Comparison of ENCODE assay signal across 20 cellular contexts in the genomic region with DNA sequence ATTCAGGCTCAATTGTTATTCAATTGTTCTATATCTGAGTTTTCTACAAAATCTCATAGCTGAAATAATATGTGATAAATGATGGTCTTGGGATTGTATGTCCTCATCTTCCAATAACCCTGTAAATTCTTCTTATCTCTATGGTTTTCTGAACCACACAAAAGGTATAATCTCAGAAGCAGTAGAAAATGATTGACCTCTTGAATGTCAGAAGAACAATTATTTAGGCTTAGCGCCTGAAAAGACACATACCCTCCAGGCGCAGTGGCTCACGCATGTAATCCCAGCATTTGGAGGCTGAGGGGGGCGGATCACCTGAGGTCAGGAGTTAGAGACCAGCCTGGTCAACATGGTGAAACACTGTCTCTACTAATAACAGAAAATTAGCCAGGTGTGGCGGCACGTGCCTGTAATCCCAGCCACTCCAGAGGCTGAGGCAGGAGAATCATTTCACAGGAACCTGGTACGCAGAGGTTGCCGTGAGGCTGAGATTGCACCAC.
A peak's percentile ranks its signal among the peaks of the same experiment; 100 is the strongest.
DNase-seq lines count a peak whose midpoint lies in the region; TF ChIP-seq lines count a peak whose summit lies in the region.
"Had no signal": no experiment of that assay in that cellular context is flagged by ENCODE, and none has a peak within 500 bp of the region (broad histone marks: within the 10 kb centered on the region; RNA-seq: fewer than 3 reads in every experiment).

No MANE protein-coding gene starts in this region.

- DNase-seq in NCI-H748 (lab: John Stamatoyannopoulos, UW; ENCODE audit: unreplicated experiment), result peak; percentile 22
- DNase-seq in NCI-H748 treated with DMSO at 0.1 percent for 48 hours (lab: John Stamatoyannopoulos, UW), result no peak
- peak; percentile 59 for DNase-seq in NCI-H146 treated with DMSO at 0.1 percent for 48 hours (lab: John Stamatoyannopoulos, UW; ENCODE audit: unreplicated experiment)
- DNase-seq in NCI-H82 treated with DMSO at 0.1 percent for 48 hours (lab: John Stamatoyannopoulos, UW; ENCODE audit: unreplicated experiment), result peak; percentile 4
- DNase-seq in MM.1S, result no peak
- no peak for DNase-seq in ascending aorta (ENCODE audit: low spot score in 2 of 2)
- no peak for DNase-seq in stimulated activated CD4-positive, alpha-beta T cell treated with anti-CD3 and anti-CD28 coated beads, Interleukin-1b, Interleukin-23, amount 100 ng/mL, for 48 hours
- no peak for DNase-seq in cerebellar nuclear complex (lab: John Stamatoyannopoulos, UW)
- DNase-seq: Caco-2; CD4-positive, CD25-positive, alpha-beta regulatory T cell; CD8-positive, alpha-beta T cell; DMS153; DND-41; GDM1; GM23248; H7 had no signal

- H3K4me3 ChIP-seq in MM.1S (ENCODE audit: low read length) (no peak overlapping the region), ascending aorta (no peak overlapping the region)
- H3K4me3 ChIP-seq: BLaER1, GM12878, GM23248 had no signal

- H3K27ac ChIP-seq in MM.1S (ENCODE audit: low read length) (no peak overlapping the region), ascending aorta (no peak overlapping the region)
- H3K27ac ChIP-seq: 22Rv1, BLaER1, C4-2B, GM23248 had no signal

- H2AFZ ChIP-seq in MM.1S (ENCODE audit: low read length), result no peak overlapping the region
- H2AFZ ChIP-seq: GM23248 had no signal

- H3K36me3 ChIP-seq in MM.1S (replicated peaks; ENCODE audit: insufficient read depth, low read length) (no peaks in the 10 kb centered on the region), ascending aorta (no peaks in the 10 kb centered on the region)
- H3K36me3 ChIP-seq: BLaER1 had no signal

- intact Hi-C loops in ascending aorta (cut with DNase I), result no loop called here

- H3K9ac ChIP-seq in MM.1S (ENCODE audit: low read length), result no peak overlapping the region
- H3K9ac ChIP-seq: BLaER1, GM23248 had no signal

- H4K20me1 ChIP-seq in MM.1S (ENCODE audit: insufficient read depth, low read length), result no peaks in the 10 kb centered on the region
- H4K20me1 ChIP-seq: BLaER1 had no signal

- H3K9me2 ChIP-seq in MM.1S (replicated peaks; ENCODE audit: insufficient read depth, low read length), result no peaks in the 10 kb centered on the region

- H3K27me3 ChIP-seq in MM.1S (replicated peaks; ENCODE audit: insufficient read depth, low read length) (no peaks in the 10 kb centered on the region), ascending aorta (no peaks in the 10 kb centered on the region)
- H3K27me3 ChIP-seq: BLaER1 had no signal

- H3K4me2 ChIP-seq in MM.1S (ENCODE audit: low read depth, low read length), result no peak overlapping the region

- H3F3A ChIP-seq in MM.1S (ENCODE audit: insufficient read depth, low read length), result no peaks in the 10 kb centered on the region

- no peaks in the 10 kb centered on the region for H3K9me3 ChIP-seq in MM.1S (replicated peaks; ENCODE audit: insufficient read depth, low read length)
- H3K9me3 ChIP-seq in ascending aorta, result no peaks in the 10 kb centered on the region
- H3K9me3 ChIP-seq: BLaER1, Caco-2 had no signal

- no peak for TF ChIP-seq CTCF in MM.1S (IDR thresholded peaks at IDR 0.05; ENCODE audit: low read length)
- TF ChIP-seq CTCF in ascending aorta (IDR thresholded peaks at IDR 0.05), result no peak

- no peaks in the 10 kb centered on the region for H3K4me1 ChIP-seq in MM.1S (ENCODE audit: low read length)
- no peaks in the 10 kb centered on the region for H3K4me1 ChIP-seq in ascending aorta
- H3K4me1 ChIP-seq: Caco-2 had no signal

- H3K79me2 ChIP-seq in MM.1S (ENCODE audit: low read length), result no peaks in the 10 kb centered on the region

Comparison
In these comparisons a context has a peak if more than half of its experiments do, and no peak if none do; other contexts are left out.
1. DNase-seq: peak in NCI-H748 (single experiment), NCI-H146 treated with DMSO at 0.1 percent for 48 hours (single experiment) and NCI-H82 treated with DMSO at 0.1 percent for 48 hours (single experiment); none in NCI-H748 treated with DMSO at 0.1 percent for 48 hours (single experiment), MM.1S (single experiment), ascending aorta (0 of 2), stimulated activated CD4-positive, alpha-beta T cell treated with anti-CD3 and anti-CD28 coated beads, Interleukin-1b, Interleukin-23, amount 100 ng/mL, for 48 hours (single experiment) and cerebellar nuclear complex (0 of 2).